ENCODE assay signal across 15 cellular contexts in the genomic region with DNA sequence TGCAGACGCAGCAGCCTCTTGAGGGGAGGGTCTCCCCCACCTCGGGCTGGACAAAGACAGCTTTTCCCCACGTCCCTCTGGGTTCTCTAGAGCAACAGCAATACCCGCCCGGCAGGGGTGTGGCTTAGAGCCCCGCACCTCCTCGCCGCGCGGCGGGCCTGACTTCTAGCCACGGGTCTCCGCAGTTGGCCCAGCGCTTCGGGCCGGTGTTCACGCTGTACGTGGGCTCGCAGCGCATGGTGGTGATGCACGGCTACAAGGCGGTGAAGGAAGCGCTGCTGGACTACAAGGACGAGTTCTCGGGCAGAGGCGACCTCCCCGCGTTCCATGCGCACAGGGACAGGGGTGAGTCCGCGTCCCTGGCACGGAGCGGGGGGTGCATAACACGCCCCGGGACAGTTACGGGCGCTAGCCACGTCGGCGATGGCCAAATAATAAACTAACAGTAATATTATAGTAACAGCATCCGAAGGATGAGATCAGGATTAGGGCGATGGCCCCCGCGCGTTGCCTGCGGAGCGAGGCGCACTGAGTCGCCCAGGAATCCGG. TPM values are rescaled to one million over a fixed set of nuclear protein-coding genes. Genes with fewer than 3 reads are reported as not detected.
DNase-seq lines count a peak whose midpoint lies in the region; ATAC-seq and TF ChIP-seq lines count a peak whose summit lies in the region.
"Had no signal": no experiment of that assay in that cellular context is flagged by ENCODE, and none has a peak within 500 bp of the region (broad histone marks: within the 10 kb centered on the region; RNA-seq: fewer than 3 reads in every experiment).

No MANE protein-coding gene starts in this region.

- no peaks in the 10 kb centered on the region for H3K79me2 ChIP-seq in ACC112 (ENCODE audit: control insufficient read depth, insufficient read depth, low read length, unreplicated experiment)

- no peak overlapping the region for H3K27ac Mint-ChIP-seq in natural killer cell
- H3K27ac Mint-ChIP-seq: CD14-positive monocyte had no signal

- no peaks in the 10 kb centered on the region for H3K4me1 ChIP-seq in ACC112 (ENCODE audit: control insufficient read depth, insufficient read depth, low read length, unreplicated experiment)

- peaks cover 37 to 60% of the 10 kb centered on the region in 2 donors for H3K27me3 Mint-ChIP-seq in natural killer cell (ENCODE audit: low read depth in 2 of 2)

- no peak for ATAC-seq in natural killer cell

- DNase-seq in GM20000 (ENCODE audit: low spot score) (peak; percentile 23), dorsolateral prefrontal cortex (peak in 2 of 10 donors; percentile 44 to 57), natural killer cell (no peak), NCI-H1694 treated with DMSO at 0.1 percent for 48 hours (lab: John Stamatoyannopoulos, UW) (no peak), dermis blood vessel endothelial cell (no peak), GM13976 (ENCODE audit: low spot score) (no peak)
- no peak for DNase-seq in activated CD8-positive, alpha-beta memory T cell treated with anti-CD3 and anti-CD28 coated beads for 24 hours
- DNase-seq: activated naive CD4-positive, alpha-beta T cell; NCI-H1105; stimulated activated naive CD4-positive, alpha-beta T cell had no signal

- no peaks in the 10 kb centered on the region for H3K36me3 ChIP-seq in ACC112 (ENCODE audit: insufficient read depth, low read length)
- H3K36me3 ChIP-seq: WERI-Rb-1 had no signal

- H3K36me3 Mint-ChIP-seq in natural killer cell, result peaks cover 5% of the 10 kb centered on the region

- peak overlapping the region; percentile 25 for H3K4me3 Mint-ChIP-seq in natural killer cell

- TF ChIP-seq CTCF in GM20000 (IDR thresholded peaks at IDR 0.05; ENCODE audit: extremely low read depth, missing control alignments) (no peak), dorsolateral prefrontal cortex (IDR thresholded peaks at IDR 0.05 in 54 of 56, conservative IDR thresholded peaks at IDR 0.05 in 2 of 56; ENCODE audit: low read depth in 1 of 56, partially characterized antibody in 56 of 56) (no peak), natural killer cell (IDR thresholded peaks at IDR 0.05) (no peak), GM13976 (IDR thresholded peaks at IDR 0.05; ENCODE audit: borderline replicate concordance, control extremely low read depth, extremely low read depth, insufficient read depth, missing control alignments) (no peak)

- H3K27ac ChIP-seq in ACC112 (ENCODE audit: low read depth, low read length) (no peak overlapping the region), dorsolateral prefrontal cortex (peak overlapping the region in 42 of 59 donors; percentile 6 to 81 (median 57))

- in situ Hi-C loops in GM13976 (cut with MboI; ENCODE audit: low sequenced_read_pairs, unreplicated experiment), result no loop called here

- intact Hi-C loops in dorsolateral prefrontal cortex (cut with DNase I) (no loop called here), natural killer cell (cut with micrococcal nuclease) (no loop called here)

- H3K27me3 ChIP-seq in ACC112 (ENCODE audit: insufficient read depth, low read length) (peaks cover 65% of the 10 kb centered on the region), dorsolateral prefrontal cortex (peaks cover 0 to 53% (median 26%) of the 10 kb centered on the region in 45 donors)

- no peak overlapping the region for H2AFZ ChIP-seq in ACC112 (ENCODE audit: low read length, unreplicated experiment)

- H3K4me1 Mint-ChIP-seq in natural killer cell, result peaks cover 17 to 25% of the 10 kb centered on the region in 2 donors

- peaks cover 0 to 3% of the 10 kb centered on the region in 2 donors for H3K9me3 Mint-ChIP-seq in natural killer cell

- H3K4me3 ChIP-seq in ACC112 (ENCODE audit: low read depth, low read length), result peak overlapping the region; percentile 40; the same call in 1 of the 2 replicates
- H3K4me3 ChIP-seq in dorsolateral prefrontal cortex, result peak overlapping the region in 58 of 59 donors; percentile 5 to 67 (median 50)

RNA-seq across cellular contexts. Expression of a gene that starts 1.2 kb away (rescaled TPM):
- total RNA-seq in dorsolateral prefrontal cortex, result 10 to 100 TPM in 116 of 120 experiments, 1 to 10 TPM in 4; 8.4 to 33.6 (median 17.5) TPM
- 1 to 10 TPM; 2.8 to 3.8 (median 2.9) TPM for total RNA-seq in natural killer cell
- total RNA-seq in dermis blood vessel endothelial cell, result 0.17 and 0.23 TPM in 2 replicates
- total RNA-seq: lung microvascular endothelial cell had no signal

RNA-seq across cellular contexts. Expression of a gene that starts 37.0 kb away (rescaled TPM):
- total RNA-seq in dorsolateral prefrontal cortex, result 10 to 100 TPM in 111 of 120 experiments, 1 to 10 TPM in 9; 5.6 to 42.2 (median 18.8) TPM
- under 1 TPM in 1 of 3 donors, not detected in 2; 0.82 TPM for total RNA-seq in natural killer cell
- total RNA-seq in dermis blood vessel endothelial cell, result not detected in 2 replicates
- total RNA-seq: epithelial cell of proximal tubule, lung microvascular endothelial cell had no signal
